1 cellular context compared by ENCODE assay signal in genomic region chr9:136400038-136400834, GRCh38.
TF ChIP-seq lines count a peak whose summit lies in the region.

A gene with protein sequence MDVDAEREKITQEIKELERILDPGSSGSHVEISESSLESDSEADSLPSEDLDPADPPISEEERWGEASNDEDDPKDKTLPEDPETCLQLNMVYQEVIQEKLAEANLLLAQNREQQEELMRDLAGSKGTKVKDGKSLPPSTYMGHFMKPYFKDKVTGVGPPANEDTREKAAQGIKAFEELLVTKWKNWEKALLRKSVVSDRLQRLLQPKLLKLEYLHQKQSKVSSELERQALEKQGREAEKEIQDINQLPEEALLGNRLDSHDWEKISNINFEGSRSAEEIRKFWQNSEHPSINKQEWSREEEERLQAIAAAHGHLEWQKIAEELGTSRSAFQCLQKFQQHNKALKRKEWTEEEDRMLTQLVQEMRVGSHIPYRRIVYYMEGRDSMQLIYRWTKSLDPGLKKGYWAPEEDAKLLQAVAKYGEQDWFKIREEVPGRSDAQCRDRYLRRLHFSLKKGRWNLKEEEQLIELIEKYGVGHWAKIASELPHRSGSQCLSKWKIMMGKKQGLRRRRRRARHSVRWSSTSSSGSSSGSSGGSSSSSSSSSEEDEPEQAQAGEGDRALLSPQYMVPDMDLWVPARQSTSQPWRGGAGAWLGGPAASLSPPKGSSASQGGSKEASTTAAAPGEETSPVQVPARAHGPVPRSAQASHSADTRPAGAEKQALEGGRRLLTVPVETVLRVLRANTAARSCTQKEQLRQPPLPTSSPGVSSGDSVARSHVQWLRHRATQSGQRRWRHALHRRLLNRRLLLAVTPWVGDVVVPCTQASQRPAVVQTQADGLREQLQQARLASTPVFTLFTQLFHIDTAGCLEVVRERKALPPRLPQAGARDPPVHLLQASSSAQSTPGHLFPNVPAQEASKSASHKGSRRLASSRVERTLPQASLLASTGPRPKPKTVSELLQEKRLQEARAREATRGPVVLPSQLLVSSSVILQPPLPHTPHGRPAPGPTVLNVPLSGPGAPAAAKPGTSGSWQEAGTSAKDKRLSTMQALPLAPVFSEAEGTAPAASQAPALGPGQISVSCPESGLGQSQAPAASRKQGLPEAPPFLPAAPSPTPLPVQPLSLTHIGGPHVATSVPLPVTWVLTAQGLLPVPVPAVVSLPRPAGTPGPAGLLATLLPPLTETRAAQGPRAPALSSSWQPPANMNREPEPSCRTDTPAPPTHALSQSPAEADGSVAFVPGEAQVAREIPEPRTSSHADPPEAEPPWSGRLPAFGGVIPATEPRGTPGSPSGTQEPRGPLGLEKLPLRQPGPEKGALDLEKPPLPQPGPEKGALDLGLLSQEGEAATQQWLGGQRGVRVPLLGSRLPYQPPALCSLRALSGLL (N-terminal part only) (minus strand): TSS chr9:136400170. CDS start chr9:136398428, 1,742 bp downstream.

TF ChIP-seq in K562, 482 proteins besides CTCF, POLR2A, EP300 and RAD21 (continued from another document):
- no peak for TF ChIP-seq IRF9 (tag; IDR thresholded peaks at IDR 0.05)
- no peak for TF ChIP-seq ZNF589 (CRISPR knock-in tag; IDR thresholded peaks at IDR 0.05; ENCODE audit: low read depth)
- no peak for TF ChIP-seq RBM34 (IDR thresholded peaks at IDR 0.05; ENCODE audit: borderline replicate concordance, insufficient read depth, low read length)
- TF ChIP-seq LARP7 (IDR thresholded peaks at IDR 0.05): no peak
- no peak for TF ChIP-seq HNRNPL (IDR thresholded peaks at IDR 0.05; ENCODE audit: low read depth, low read length)
